In the genomic region with DNA sequence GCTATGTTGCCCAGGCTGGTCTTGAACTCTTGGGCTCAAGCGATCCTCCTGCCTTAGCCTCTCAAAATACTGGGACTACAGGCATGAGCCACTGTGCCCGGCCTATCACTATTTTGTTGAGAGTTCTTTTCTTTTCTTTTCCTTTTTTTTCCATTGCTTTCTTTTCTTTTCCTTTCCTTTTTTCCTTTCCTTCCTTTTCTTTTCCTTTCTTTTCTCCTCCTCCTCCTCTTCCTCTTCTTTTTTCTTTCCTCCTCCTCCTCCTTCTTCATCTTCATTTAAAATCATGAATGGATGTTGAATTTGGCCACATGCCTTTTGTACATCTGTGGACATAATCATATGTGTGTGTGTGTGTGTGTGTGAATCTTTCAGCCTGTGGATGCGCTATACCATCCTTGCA, we compare ENCODE assay signal across 1 cellular context.
A peak's percentile ranks its signal among the peaks of the same experiment; 100 is the strongest.
TF ChIP-seq lines count a peak whose summit lies in the region.

No MANE protein-coding gene starts in this region.

TF ChIP-seq in K562, 482 proteins besides CTCF, POLR2A, EP300 and RAD21 (continues in another document):
- no peak for TF ChIP-seq ZKSCAN8 (CRISPR knock-in tag; IDR thresholded peaks at IDR 0.05)
- TF ChIP-seq TCF3 (CRISPR knock-in tag; IDR thresholded peaks at IDR 0.05): no peak
- no peak for TF ChIP-seq SAFB2 (IDR thresholded peaks at IDR 0.05; ENCODE audit: borderline replicate concordance, low read depth, low read length, severe bottlenecking)
- no peak for TF ChIP-seq RAD51 (IDR thresholded peaks at IDR 0.05; ENCODE audit: borderline replicate concordance, low read depth)
- no peak for TF ChIP-seq ZNF551 (CRISPR knock-in tag; IDR thresholded peaks at IDR 0.05)
- TF ChIP-seq, protein P1, sequence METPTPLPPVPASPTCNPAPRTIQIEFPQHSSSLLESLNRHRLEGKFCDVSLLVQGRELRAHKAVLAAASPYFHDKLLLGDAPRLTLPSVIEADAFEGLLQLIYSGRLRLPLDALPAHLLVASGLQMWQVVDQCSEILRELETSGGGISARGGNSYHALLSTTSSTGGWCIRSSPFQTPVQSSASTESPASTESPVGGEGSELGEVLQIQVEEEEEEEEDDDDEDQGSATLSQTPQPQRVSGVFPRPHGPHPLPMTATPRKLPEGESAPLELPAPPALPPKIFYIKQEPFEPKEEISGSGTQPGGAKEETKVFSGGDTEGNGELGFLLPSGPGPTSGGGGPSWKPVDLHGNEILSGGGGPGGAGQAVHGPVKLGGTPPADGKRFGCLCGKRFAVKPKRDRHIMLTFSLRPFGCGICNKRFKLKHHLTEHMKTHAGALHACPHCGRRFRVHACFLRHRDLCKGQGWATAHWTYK (CRISPR knock-in tag; IDR thresholded peaks at IDR 0.05): no peak
- peak; percentile 61; the same call in 1 of the 2 replicates for TF ChIP-seq RNF2 (IDR thresholded peaks at IDR 0.05)
- TF ChIP-seq, protein P2, sequence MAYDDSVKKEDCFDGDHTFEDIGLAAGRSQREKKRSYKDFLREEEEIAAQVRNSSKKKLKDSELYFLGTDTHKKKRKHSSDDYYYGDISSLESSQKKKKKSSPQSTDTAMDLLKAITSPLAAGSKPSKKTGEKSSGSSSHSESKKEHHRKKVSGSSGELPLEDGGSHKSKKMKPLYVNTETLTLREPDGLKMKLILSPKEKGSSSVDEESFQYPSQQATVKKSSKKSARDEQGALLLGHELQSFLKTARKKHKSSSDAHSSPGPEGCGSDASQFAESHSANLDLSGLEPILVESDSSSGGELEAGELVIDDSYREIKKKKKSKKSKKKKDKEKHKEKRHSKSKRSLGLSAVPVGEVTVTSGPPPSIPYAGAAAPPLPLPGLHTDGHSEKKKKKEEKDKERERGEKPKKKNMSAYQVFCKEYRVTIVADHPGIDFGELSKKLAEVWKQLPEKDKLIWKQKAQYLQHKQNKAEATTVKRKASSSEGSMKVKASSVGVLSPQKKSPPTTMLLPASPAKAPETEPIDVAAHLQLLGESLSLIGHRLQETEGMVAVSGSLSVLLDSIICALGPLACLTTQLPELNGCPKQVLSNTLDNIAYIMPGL (CRISPR knock-in tag; IDR thresholded peaks at IDR 0.05): no peak
- TF ChIP-seq HNRNPH1 (optimal IDR thresholded peaks at IDR 0.05; ENCODE audit: low read depth, low read length): no peak
- TF ChIP-seq, protein P3, sequence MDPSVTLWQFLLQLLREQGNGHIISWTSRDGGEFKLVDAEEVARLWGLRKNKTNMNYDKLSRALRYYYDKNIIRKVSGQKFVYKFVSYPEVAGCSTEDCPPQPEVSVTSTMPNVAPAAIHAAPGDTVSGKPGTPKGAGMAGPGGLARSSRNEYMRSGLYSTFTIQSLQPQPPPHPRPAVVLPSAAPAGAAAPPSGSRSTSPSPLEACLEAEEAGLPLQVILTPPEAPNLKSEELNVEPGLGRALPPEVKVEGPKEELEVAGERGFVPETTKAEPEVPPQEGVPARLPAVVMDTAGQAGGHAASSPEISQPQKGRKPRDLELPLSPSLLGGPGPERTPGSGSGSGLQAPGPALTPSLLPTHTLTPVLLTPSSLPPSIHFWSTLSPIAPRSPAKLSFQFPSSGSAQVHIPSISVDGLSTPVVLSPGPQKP (CRISPR knock-in tag; IDR thresholded peaks at IDR 0.05): no peak
- TF ChIP-seq FOXP1 (CRISPR knock-in tag; IDR thresholded peaks at IDR 0.05): no peak
- TF ChIP-seq, protein P4, sequence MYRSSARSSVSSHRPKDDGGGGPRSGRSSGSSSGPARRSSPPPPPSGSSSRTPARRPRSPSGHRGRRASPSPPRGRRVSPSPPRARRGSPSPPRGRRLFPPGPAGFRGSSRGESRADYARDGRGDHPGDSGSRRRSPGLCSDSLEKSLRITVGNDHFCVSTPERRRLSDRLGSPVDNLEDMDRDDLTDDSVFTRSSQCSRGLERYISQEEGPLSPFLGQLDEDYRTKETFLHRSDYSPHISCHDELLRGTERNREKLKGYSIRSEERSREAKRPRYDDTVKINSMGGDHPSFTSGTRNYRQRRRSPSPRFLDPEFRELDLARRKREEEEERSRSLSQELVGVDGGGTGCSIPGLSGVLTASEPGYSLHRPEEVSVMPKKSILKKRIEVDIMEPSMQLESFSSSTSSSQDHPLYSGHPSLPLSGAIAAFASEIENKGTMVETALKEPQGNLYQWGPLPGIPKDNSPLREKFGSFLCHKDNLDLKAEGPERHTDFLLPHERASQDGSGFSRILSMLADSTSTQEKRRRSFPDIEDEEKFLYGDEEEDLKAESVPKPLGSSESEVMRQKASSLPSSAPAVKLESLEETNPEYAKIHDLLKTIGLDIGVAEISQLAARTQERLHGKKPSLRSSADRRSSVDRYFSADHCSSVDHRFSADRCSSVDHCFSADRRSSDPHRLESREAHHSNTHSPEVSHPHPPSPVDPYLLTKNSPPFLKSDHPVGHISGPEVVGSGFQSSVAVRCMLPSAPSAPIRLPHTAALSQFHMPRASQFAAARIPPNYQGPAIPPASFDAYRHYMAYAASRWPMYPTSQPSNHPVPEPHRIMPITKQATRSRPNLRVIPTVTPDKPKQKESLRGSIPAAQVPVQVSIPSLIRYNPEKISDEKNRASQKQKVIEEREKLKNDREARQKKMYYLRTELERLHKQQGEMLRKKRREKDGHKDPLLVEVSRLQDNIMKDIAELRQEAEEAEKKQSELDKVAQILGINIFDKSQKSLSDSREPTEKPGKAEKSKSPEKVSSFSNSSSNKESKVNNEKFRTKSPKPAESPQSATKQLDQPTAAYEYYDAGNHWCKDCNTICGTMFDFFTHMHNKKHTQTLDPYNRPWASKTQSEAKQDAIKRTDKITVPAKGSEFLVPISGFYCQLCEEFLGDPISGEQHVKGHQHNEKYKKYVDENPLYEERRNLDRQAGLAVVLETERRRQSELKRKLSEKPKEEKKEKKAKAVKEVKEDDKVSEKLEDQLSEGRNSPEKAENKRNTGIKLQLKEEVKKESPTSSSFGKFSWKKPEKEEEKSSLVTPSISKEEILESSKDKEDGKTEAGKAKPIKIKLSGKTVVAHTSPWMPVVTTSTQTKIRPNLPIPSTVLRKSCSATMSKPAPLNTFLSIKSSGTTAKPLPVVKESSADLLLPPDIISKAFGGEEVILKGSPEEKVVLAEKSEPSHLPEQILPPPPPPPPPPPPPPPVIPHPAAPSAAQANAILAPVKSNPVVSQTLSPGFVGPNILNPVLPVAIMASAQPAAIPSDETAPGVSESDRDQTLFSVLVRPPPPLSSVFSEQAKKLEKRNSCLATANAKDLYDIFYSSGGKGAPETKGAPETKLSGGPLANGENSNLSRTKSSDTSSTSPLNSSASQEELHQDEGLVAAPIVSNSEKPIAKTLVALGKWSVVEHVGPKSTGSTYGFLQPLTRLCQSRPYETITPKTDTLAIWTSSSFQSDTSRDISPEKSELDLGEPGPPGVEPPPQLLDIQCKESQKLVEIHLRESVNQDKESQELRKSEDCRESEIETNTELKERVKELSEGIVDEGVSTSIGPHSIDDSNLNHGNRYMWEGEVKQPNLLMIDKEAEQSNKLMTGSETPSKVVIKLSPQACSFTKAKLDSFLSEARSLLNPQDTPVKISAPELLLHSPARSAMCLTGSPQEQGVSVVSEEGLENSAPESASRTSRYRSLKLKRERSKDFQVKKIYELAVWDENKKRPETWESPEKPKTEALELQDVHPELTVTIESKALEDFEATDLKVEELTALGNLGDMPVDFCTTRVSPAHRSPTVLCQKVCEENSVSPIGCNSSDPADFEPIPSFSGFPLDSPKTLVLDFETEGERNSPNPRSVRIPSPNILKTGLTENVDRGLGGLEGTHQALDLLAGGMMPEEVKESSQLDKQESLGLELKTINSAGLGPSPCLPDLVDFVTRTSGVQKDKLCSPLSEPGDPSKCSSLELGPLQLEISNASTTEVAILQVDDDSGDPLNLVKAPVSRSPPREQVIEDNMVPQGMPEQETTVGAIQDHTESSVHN (IDR thresholded peaks at IDR 0.05; ENCODE audit: borderline replicate concordance in 1 of 2, low read depth in 1 of 2): no peak
- TF ChIP-seq ZNF766 (CRISPR knock-in tag; conservative IDR thresholded peaks at IDR 0.05): no peak
- TF ChIP-seq ZNF41 (CRISPR knock-in tag; conservative IDR thresholded peaks at IDR 0.05): no peak
- peak; percentile 96 for TF ChIP-seq ELF4 (CRISPR knock-in tag; IDR thresholded peaks at IDR 0.05)
- TF ChIP-seq, protein P5, sequence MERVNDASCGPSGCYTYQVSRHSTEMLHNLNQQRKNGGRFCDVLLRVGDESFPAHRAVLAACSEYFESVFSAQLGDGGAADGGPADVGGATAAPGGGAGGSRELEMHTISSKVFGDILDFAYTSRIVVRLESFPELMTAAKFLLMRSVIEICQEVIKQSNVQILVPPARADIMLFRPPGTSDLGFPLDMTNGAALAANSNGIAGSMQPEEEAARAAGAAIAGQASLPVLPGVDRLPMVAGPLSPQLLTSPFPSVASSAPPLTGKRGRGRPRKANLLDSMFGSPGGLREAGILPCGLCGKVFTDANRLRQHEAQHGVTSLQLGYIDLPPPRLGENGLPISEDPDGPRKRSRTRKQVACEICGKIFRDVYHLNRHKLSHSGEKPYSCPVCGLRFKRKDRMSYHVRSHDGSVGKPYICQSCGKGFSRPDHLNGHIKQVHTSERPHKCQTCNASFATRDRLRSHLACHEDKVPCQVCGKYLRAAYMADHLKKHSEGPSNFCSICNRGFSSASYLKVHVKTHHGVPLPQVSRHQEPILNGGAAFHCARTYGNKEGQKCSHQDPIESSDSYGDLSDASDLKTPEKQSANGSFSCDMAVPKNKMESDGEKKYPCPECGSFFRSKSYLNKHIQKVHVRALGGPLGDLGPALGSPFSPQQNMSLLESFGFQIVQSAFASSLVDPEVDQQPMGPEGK (CRISPR knock-in tag; IDR thresholded peaks at IDR 0.05; ENCODE audit: borderline replicate concordance): no peak
- no peak for TF ChIP-seq MTF1 (CRISPR knock-in tag; IDR thresholded peaks at IDR 0.05; ENCODE audit: borderline replicate concordance)
- no peak for TF ChIP-seq ILK (tag; IDR thresholded peaks at IDR 0.05; ENCODE audit: borderline replicate concordance, low read depth)
- TF ChIP-seq, protein P6, sequence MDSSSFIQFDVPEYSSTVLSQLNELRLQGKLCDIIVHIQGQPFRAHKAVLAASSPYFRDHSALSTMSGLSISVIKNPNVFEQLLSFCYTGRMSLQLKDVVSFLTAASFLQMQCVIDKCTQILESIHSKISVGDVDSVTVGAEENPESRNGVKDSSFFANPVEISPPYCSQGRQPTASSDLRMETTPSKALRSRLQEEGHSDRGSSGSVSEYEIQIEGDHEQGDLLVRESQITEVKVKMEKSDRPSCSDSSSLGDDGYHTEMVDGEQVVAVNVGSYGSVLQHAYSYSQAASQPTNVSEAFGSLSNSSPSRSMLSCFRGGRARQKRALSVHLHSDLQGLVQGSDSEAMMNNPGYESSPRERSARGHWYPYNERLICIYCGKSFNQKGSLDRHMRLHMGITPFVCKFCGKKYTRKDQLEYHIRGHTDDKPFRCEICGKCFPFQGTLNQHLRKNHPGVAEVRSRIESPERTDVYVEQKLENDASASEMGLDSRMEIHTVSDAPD (CRISPR knock-in tag; IDR thresholded peaks at IDR 0.05): no peak
- no peak for TF ChIP-seq ESRRA (IDR thresholded peaks at IDR 0.05; ENCODE audit: borderline replicate concordance, low read depth)
- TF ChIP-seq, protein P7, sequence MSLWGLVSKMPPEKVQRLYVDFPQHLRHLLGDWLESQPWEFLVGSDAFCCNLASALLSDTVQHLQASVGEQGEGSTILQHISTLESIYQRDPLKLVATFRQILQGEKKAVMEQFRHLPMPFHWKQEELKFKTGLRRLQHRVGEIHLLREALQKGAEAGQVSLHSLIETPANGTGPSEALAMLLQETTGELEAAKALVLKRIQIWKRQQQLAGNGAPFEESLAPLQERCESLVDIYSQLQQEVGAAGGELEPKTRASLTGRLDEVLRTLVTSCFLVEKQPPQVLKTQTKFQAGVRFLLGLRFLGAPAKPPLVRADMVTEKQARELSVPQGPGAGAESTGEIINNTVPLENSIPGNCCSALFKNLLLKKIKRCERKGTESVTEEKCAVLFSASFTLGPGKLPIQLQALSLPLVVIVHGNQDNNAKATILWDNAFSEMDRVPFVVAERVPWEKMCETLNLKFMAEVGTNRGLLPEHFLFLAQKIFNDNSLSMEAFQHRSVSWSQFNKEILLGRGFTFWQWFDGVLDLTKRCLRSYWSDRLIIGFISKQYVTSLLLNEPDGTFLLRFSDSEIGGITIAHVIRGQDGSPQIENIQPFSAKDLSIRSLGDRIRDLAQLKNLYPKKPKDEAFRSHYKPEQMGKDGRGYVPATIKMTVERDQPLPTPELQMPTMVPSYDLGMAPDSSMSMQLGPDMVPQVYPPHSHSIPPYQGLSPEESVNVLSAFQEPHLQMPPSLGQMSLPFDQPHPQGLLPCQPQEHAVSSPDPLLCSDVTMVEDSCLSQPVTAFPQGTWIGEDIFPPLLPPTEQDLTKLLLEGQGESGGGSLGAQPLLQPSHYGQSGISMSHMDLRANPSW (CRISPR knock-in tag; IDR thresholded peaks at IDR 0.05): no peak
- TF ChIP-seq, protein P8, sequence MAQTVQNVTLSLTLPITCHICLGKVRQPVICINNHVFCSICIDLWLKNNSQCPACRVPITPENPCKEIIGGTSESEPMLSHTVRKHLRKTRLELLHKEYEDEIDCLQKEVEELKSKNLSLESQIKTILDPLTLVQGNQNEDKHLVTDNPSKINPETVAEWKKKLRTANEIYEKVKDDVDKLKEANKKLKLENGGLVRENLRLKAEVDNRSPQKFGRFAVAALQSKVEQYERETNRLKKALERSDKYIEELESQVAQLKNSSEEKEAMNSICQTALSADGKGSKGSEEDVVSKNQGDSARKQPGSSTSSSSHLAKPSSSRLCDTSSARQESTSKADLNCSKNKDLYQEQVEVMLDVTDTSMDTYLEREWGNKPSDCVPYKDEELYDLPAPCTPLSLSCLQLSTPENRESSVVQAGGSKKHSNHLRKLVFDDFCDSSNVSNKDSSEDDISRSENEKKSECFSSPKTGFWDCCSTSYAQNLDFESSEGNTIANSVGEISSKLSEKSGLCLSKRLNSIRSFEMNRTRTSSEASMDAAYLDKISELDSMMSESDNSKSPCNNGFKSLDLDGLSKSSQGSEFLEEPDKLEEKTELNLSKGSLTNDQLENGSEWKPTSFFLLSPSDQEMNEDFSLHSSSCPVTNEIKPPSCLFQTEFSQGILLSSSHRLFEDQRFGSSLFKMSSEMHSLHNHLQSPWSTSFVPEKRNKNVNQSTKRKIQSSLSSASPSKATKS (CRISPR knock-in tag; IDR thresholded peaks at IDR 0.05): no peak
- no peak for TF ChIP-seq XRCC4 (IDR thresholded peaks at IDR 0.05; ENCODE audit: extremely low read depth, insufficient read depth, insufficient read length)
- TF ChIP-seq HDAC2 (IDR thresholded peaks at IDR 0.05): no peak
- no peak for TF ChIP-seq ZBTB8A (IDR thresholded peaks at IDR 0.05; ENCODE audit: partially characterized antibody)
- TF ChIP-seq DACH1 (IDR thresholded peaks at IDR 0.05; ENCODE audit: partially characterized antibody): no peak
- no peak for TF ChIP-seq CREBBP (IDR thresholded peaks at IDR 0.05; ENCODE audit: low read depth, low read length)
- TF ChIP-seq LCOR (CRISPR knock-in tag; IDR thresholded peaks at IDR 0.05): no peak
- 0 out of 2 replicates have a peak, but pooled peaks have one; percentile 13 for TF ChIP-seq MAFK (IDR thresholded peaks at IDR 0.05; ENCODE audit: low read length)
- TF ChIP-seq ZFP30 (CRISPR knock-in tag; IDR thresholded peaks at IDR 0.05; ENCODE audit: borderline replicate concordance): peak; percentile 48; the same call in 1 of the 2 replicates
- TF ChIP-seq ZNF140 (CRISPR knock-in tag; IDR thresholded peaks at IDR 0.05): 0 out of 2 replicates have a peak, but pooled peaks have one; percentile 8
- TF ChIP-seq, protein P9, sequence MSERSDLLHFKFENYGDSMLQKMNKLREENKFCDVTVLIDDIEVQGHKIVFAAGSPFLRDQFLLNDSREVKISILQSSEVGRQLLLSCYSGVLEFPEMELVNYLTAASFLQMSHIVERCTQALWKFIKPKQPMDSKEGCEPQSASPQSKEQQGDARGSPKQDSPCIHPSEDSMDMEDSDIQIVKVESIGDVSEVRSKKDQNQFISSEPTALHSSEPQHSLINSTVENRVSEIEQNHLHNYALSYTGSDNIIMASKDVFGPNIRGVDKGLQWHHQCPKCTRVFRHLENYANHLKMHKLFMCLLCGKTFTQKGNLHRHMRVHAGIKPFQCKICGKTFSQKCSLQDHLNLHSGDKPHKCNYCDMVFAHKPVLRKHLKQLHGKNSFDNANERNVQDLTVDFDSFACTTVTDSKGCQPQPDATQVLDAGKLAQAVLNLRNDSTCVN (CRISPR knock-in tag; IDR thresholded peaks at IDR 0.05): peak; percentile 98
- TF ChIP-seq TEAD2 (tag; IDR thresholded peaks at IDR 0.05): no peak
